Comparison of ENCODE assay signal across 7 cellular contexts in the genomic region with DNA sequence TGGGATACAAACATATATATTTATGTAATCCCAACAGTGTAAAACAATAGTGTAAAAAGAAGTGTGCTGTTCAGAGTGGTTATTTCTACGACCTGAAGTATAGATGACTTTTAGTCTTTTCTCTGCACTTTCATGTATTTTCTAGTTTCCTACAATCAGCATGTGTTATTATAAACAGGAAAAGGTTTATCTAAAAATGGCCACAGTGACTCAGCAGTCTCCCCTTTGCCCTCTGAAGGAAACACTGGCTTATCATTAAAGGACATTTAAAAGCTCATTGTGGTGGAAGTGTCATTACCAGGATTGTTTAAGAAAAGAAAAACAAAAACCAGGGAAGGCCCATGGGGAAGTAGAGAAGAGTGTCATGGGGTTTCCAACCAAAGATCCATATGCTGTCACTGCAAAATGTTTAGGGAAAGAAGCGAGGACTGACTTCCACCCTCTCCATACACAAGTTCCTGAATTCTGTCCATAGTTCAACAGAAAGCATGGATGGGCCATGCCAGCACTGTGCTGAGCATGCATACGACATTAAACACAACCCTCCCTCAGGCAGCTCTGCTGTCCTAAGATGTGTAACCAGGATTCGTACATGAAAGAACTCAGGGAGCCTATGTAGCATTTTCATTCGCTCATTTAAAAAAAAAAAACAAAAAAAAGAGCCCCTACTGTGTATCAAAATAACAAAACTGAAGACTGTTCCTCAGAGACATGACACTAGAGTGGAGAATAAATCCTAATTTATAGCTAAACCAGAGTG. TPM values are rescaled to one million over a fixed set of nuclear protein-coding genes. Genes with fewer than 3 reads are reported as not detected.
DNase-seq lines count a peak whose midpoint lies in the region; ATAC-seq lines count a peak whose summit lies in the region.

No MANE protein-coding gene starts in this region.

- H3K9me2 ChIP-seq in Karpas-422 (replicated peaks; ENCODE audit: insufficient read depth, low read length) = no peaks in the 10 kb centered on the region

- H3K27ac ChIP-seq in Karpas-422 (ENCODE audit: low read length) = no peak overlapping the region

- H3K36me3 ChIP-seq in Karpas-422 (ENCODE audit: insufficient read depth, low read length) = peaks cover 7% of the 10 kb centered on the region

- H3K4me3 ChIP-seq in Karpas-422 (ENCODE audit: low read length) = no peak overlapping the region

- H4K20me1 ChIP-seq in Karpas-422 (ENCODE audit: insufficient read depth, low read depth, low read length) = no peaks in the 10 kb centered on the region

- peaks cover 26% of the 10 kb centered on the region for H3K9me3 ChIP-seq in Karpas-422 (ENCODE audit: low read length)

- ATAC-seq in GM19395 (IDR thresholded peaks at IDR 0.05; ENCODE audit: unreplicated experiment) (peak; percentile 52), HG03571 (IDR thresholded peaks at IDR 0.05; ENCODE audit: unreplicated experiment) (peak; percentile 52), HG03469 (IDR thresholded peaks at IDR 0.05; ENCODE audit: unreplicated experiment) (no peak)

- no peaks in the 10 kb centered on the region for H3K79me2 ChIP-seq in Karpas-422 (ENCODE audit: low read length)

- no peaks in the 10 kb centered on the region for H3K4me1 ChIP-seq in Karpas-422 (ENCODE audit: low read length)

- no peaks in the 10 kb centered on the region for H3K27me3 ChIP-seq in Karpas-422 (ENCODE audit: low read length)

- no peak overlapping the region for H2AFZ ChIP-seq in Karpas-422 (ENCODE audit: low read length)

- DNase-seq in astrocyte of the hippocampus (ENCODE audit: low read depth, low spot score) (peak; percentile 11), medulla oblongata (ENCODE audit: extremely low spot score) (peak; percentile 15), Karpas-422 (no peak), hepatic stellate cell (ENCODE audit: low spot score) (no peak)

- H3K4me2 ChIP-seq in Karpas-422 (ENCODE audit: low read depth, low read length, poor library complexity, severe bottlenecking) = no peak overlapping the region

- H3K9ac ChIP-seq in Karpas-422 (ENCODE audit: low read length) = no peak overlapping the region

RNA-seq across cellular contexts. Expression of gene CYREN, which starts 10.2 kb away (rescaled TPM):
- 33.1 and 67.1 TPM in 2 replicates for total RNA-seq in Karpas-422 (2014; rRNA removed; shearing (Covaris generic); ENCODE audit: low replicate concordance)

RNA-seq across cellular contexts. Expression of gene TMEM140, which starts 12.4 kb away (rescaled TPM):
- 0.86 and 2.8 TPM in 2 replicates for total RNA-seq in Karpas-422 (2014; rRNA removed; shearing (Covaris generic); ENCODE audit: low replicate concordance)

RNA-seq across cellular contexts. Expression of gene WDR91, which starts 51.0 kb away (rescaled TPM):
- total RNA-seq in Karpas-422 (2014; rRNA removed; shearing (Covaris generic); ENCODE audit: low replicate concordance) = 7.8 and 11.5 TPM in 2 replicates

Comparison
In these comparisons a context has a peak if more than half of its experiments do, and no peak if none do; other contexts are left out.
1. DNase-seq: peak in astrocyte of the hippocampus (single experiment) and medulla oblongata (single experiment); none in Karpas-422 (single experiment) and hepatic stellate cell (single experiment).